ENCODE assay signal across 17 cellular contexts in genomic region chr3:52068730-52069129, GRCh38.
"Had no signal": no experiment of that assay in that cellular context is flagged by ENCODE, and none has a peak within 500 bp of the region (broad histone marks: within the 10 kb centered on the region; RNA-seq: fewer than 3 reads in every experiment).

No MANE protein-coding gene starts in this region.

- H3K4me1 ChIP-seq: pancreas had no signal

- H3K4me3 ChIP-seq: adrenal gland, lung, pancreas, thyroid gland had no signal

- H3K27me3 ChIP-seq: adrenal gland, pancreas, thyroid gland had no signal

- H3K36me3 ChIP-seq: adrenal gland, pancreas, thyroid gland had no signal

- H3K27me3 Mint-ChIP-seq: activated CD4-positive, alpha-beta T cell treated with anti-CD3 and anti-CD28 coated beads for 36 hours had no signal

- H3K4me1 Mint-ChIP-seq: activated CD4-positive, alpha-beta T cell treated with anti-CD3 and anti-CD28 coated beads for 36 hours; endodermal cell; WTC11 had no signal

- H3K9me3 Mint-ChIP-seq: activated naive CD4-positive, alpha-beta T cell treated with anti-CD3 and anti-CD28 coated beads, Interleukin-2, amount 50 U/mL, for 72 hours; endodermal cell; WTC11 had no signal

- H3K36me3 Mint-ChIP-seq: activated naive CD4-positive, alpha-beta T cell treated with anti-CD3 and anti-CD28 coated beads, Interleukin-2, amount 50 U/mL, for 72 hours; WTC11 had no signal

- H3K9me3 ChIP-seq: adrenal gland, pancreas, thyroid gland had no signal

- H3K27ac Mint-ChIP-seq: activated CD4-positive, alpha-beta T cell treated with anti-CD3 and anti-CD28 coated beads for 36 hours; endodermal cell had no signal

- DNase-seq: activated CD4-positive, alpha-beta T cell treated with anti-CD3 and anti-CD28 coated beads for 36 hours; activated CD4-positive, alpha-beta T cell treated with anti-CD3 and anti-CD28 coated beads, Interleukin-2, amount 50 U/mL, for 48 hours; activated gamma-delta T cell treated with Interleukin-2 at 50 U/mL for 16 hours; adrenal gland; endodermal cell; foreskin melanocyte; glutamatergic neuron; pancreas; stimulated activated CD4-positive, alpha-beta T cell treated with anti-CD3 and anti-CD28 coated beads, Interleukin-12 subunit alpha, Interleukin-12 subunit beta, amount 100 ng/mL, for 4 hours; stimulated activated CD4-positive, alpha-beta T cell treated with anti-CD3 and anti-CD28 coated beads, Interleukin-1b, Interleukin-23, amount 100 ng/mL, for 48 hours; stimulated activated CD8-positive, alpha-beta memory T cell treated with anti-CD3 and anti-CD28 coated beads, Interleukin-4, amount 100 ng/mL, for 48 hours; stimulated activated naive CD4-positive, alpha-beta T cell; thyroid gland had no signal

- H3K4me3 Mint-ChIP-seq: activated CD4-positive, alpha-beta T cell treated with anti-CD3 and anti-CD28 coated beads for 36 hours; endodermal cell; WTC11 had no signal

- H3K27ac ChIP-seq: adrenal gland, epithelial cell of prostate, pancreas, thyroid gland had no signal
